Comparison of ENCODE assay signal across 23 cellular contexts in the genomic region with DNA sequence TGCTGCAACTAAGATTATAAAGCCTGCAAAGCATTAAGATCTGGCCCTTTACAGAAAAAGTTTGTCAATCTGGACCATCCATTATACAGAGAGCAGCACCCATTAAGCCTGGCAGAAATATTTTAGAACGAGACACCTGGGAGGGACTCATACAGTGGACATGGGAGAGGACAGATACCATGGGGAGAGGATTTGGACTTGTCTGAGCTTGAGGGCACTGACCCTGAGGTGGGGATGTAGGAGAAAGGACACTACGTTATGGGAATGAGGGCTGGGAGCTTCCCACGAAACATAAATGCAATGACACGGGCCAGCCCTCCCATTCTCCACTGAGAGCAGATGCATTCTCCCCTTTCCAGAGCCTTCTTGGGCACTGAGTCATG. TPM values are rescaled to one million over a fixed set of nuclear protein-coding genes. Genes with fewer than 3 reads are reported as not detected.
DNase-seq lines count a peak whose midpoint lies in the region; ATAC-seq and TF ChIP-seq lines count a peak whose summit lies in the region.
"Had no signal": no experiment of that assay in that cellular context is flagged by ENCODE, and none has a peak within 500 bp of the region (broad histone marks: within the 10 kb centered on the region; RNA-seq: fewer than 3 reads in every experiment).

No MANE protein-coding gene starts in this region.

- peaks cover 13% of the 10 kb centered on the region; the same call in 1 of the 2 replicates for H4K20me1 ChIP-seq in IMR-90 (ENCODE audit: insufficient read depth, low read length)

- ATAC-seq in IMR-90 (ENCODE audit: low read depth) (peak; percentile 52), upper lobe of left lung (ENCODE audit: low FRiP score in 2 of 2) (no peak)
- ATAC-seq: PC-3, SK-N-SH treated with all-trans-retinoic acid at 6 μM for 48 hours had no signal

- no peaks in the 10 kb centered on the region for H3K27me3 Mint-ChIP-seq in activated T-helper 2 cell treated with anti-CD3 and anti-CD28 coated beads, Interferon-gamma antibody, Interleukin-2, Interleukin-4, amounts not matched to agents 10 μg/mL and 5 μg/mL and 100 μg/mL, durations not matched to agents 14 hours and 24 hours and 36 hours (ENCODE audit: low read depth)
- H3K27me3 Mint-ChIP-seq: CD4-positive, alpha-beta memory T cell; IgD-negative memory B cell had no signal

- H3K18ac ChIP-seq in IMR-90 (ENCODE audit: low read depth, low read length): no peak overlapping the region

- no peak overlapping the region for H3K14ac ChIP-seq in IMR-90 (replicated peaks; ENCODE audit: low read depth, low read length)

- H4K5ac ChIP-seq in IMR-90 (ENCODE audit: low read depth, low read length): no peak overlapping the region

- intact Hi-C loops in IMR-90 (cut with micrococcal nuclease): loop anchor here (10.0 kb wide), 1 partner anchor 57 kb away; the partner anchor contains the start of gene ZNF843
- intact Hi-C loops in activated T-helper 2 cell treated with anti-CD3 and anti-CD28 coated beads, Interferon-gamma antibody, Interleukin-2, Interleukin-4, amounts not matched to agents 10 μg/mL and 5 μg/mL and 100 μg/mL, durations not matched to agents 14 hours and 24 hours and 36 hours (cut with micrococcal nuclease): no loop called here

- H3K4me1 Mint-ChIP-seq in activated T-helper 2 cell treated with anti-CD3 and anti-CD28 coated beads, Interferon-gamma antibody, Interleukin-2, Interleukin-4, amounts not matched to agents 10 μg/mL and 5 μg/mL and 100 μg/mL, durations not matched to agents 14 hours and 24 hours and 36 hours (ENCODE audit: low read depth): peaks cover 15% of the 10 kb centered on the region

- no peak overlapping the region for H3K27ac ChIP-seq in IMR-90 (ENCODE audit: insufficient read depth, low read length)
- H3K27ac ChIP-seq in iPS-20b (ENCODE audit: low read length): no peak overlapping the region
- H3K27ac ChIP-seq in upper lobe of left lung: peak overlapping the region in 3 of 4 donors; percentile 14 to 78 (median 44)
- H3K27ac ChIP-seq: KMS-11, SJCRH30 had no signal

- no peak overlapping the region for H4K8ac ChIP-seq in IMR-90 (ENCODE audit: low read depth in 2 of 2, low read length in 2 of 2)

- H3K4me3 ChIP-seq in IMR-90 (ENCODE audit: insufficient read depth, low read depth, low read length): no peak overlapping the region
- peak overlapping the region; percentile 28; the same call in 1 of the 2 replicates for H3K4me3 ChIP-seq in iPS-20b (ENCODE audit: low read length)
- H3K4me3 ChIP-seq in upper lobe of left lung: no peak overlapping the region
- H3K4me3 ChIP-seq: SJCRH30 had no signal

- H3K9ac ChIP-seq in IMR-90 (ENCODE audit: low read depth, low read length): no peak overlapping the region
- no peak overlapping the region for H3K9ac ChIP-seq in iPS-20b (ENCODE audit: low read depth, low read length)
- H3K9ac ChIP-seq: KMS-11 had no signal

- TF ChIP-seq EP300 in upper lobe of left lung (IDR thresholded peaks at IDR 0.05): no peak

- no peak overlapping the region for H2AFZ ChIP-seq in IMR-90 (replicated peaks; ENCODE audit: low read length, poor library complexity)

- H3K56ac ChIP-seq in IMR-90 (ENCODE audit: extremely low read depth, insufficient read depth, low read length): no peak overlapping the region

- H3K4me1 ChIP-seq in IMR-90 (ENCODE audit: control insufficient read depth, insufficient read depth, low read length): peaks cover 7% of the 10 kb centered on the region
- peaks cover 8% of the 10 kb centered on the region; the same call in 1 of the 2 replicates for H3K4me1 ChIP-seq in iPS-20b (ENCODE audit: insufficient read depth, low read length)
- peaks cover 16 to 50% (median 37%) of the 10 kb centered on the region in 4 donors for H3K4me1 ChIP-seq in upper lobe of left lung
- H3K4me1 ChIP-seq: SJCRH30 had no signal

- no peak overlapping the region for H4K91ac ChIP-seq in IMR-90 (ENCODE audit: insufficient read depth, low read depth, low read length)

- no peak overlapping the region for H3K4me3 Mint-ChIP-seq in activated T-helper 2 cell treated with anti-CD3 and anti-CD28 coated beads, Interferon-gamma antibody, Interleukin-2, Interleukin-4, amounts not matched to agents 10 μg/mL and 5 μg/mL and 100 μg/mL, durations not matched to agents 14 hours and 24 hours and 36 hours (ENCODE audit: low read depth)
- H3K4me3 Mint-ChIP-seq: CD4-positive, alpha-beta memory T cell; IgD-negative memory B cell had no signal

- TF ChIP-seq CTCF in IMR-90 (conservative IDR thresholded peaks at IDR 0.05; ENCODE audit: low read depth, low read length) (no peak), upper lobe of left lung (IDR thresholded peaks at IDR 0.05) (no peak)

- in situ Hi-C loops in IMR-90 (cut with MboI; ENCODE audit: low sequenced_read_pairs): loop anchor here (10.0 to 25.0 kb wide), 2 partner anchors 57 to 210 kb away; partner anchors contain the start of gene ZNF843

- peaks cover 35% of the 10 kb centered on the region for H3K36me3 Mint-ChIP-seq in activated T-helper 2 cell treated with anti-CD3 and anti-CD28 coated beads, Interferon-gamma antibody, Interleukin-2, Interleukin-4, amounts not matched to agents 10 μg/mL and 5 μg/mL and 100 μg/mL, durations not matched to agents 14 hours and 24 hours and 36 hours (ENCODE audit: low read depth)

- CTCF ChIA-PET in IMR-90 (lab: Yijun Ruan, JAX): no interaction called here

- no peak overlapping the region for H2BK5ac ChIP-seq in IMR-90 (ENCODE audit: low read depth, low read length, poor library complexity, severe bottlenecking)

- POLR2A ChIA-PET in IMR-90 (lab: Charles Lee; ENCODE audit: unreplicated experiment): no interaction called here

- BruUV-seq in IMR-90 (replicated peaks; lab: Mats Ljungman, UMichigan): no TSS peak

- H3K36me3 ChIP-seq in IMR-90 (ENCODE audit: control insufficient read depth, insufficient read depth, low read length) (peaks cover 48% of the 10 kb centered on the region), iPS-20b (ENCODE audit: insufficient read depth, low read depth, low read length) (peaks cover 27% of the 10 kb centered on the region), upper lobe of left lung (peaks cover 0 to 44% (median 22%) of the 10 kb centered on the region in 4 donors)
- H3K36me3 ChIP-seq: SJCRH30 had no signal

- H2BK120ac ChIP-seq in IMR-90 (ENCODE audit: low read depth, low read length): no peak overlapping the region

- H3K9me1 ChIP-seq in IMR-90 (ENCODE audit: insufficient read depth, low read length): peaks cover 17% of the 10 kb centered on the region

- no peak for DNase-seq in IMR-90
- DNase-seq in upper lobe of left lung: no peak
- no peak for DNase-seq in activated T-helper 2 cell treated with anti-CD3 and anti-CD28 coated beads, Interferon-gamma antibody, Interleukin-2, Interleukin-4, amounts not matched to agents 10 μg/mL and 5 μg/mL and 100 μg/mL, durations not matched to agents 14 hours and 24 hours and 36 hours (ENCODE audit: low spot score)
- DNase-seq in effector CD4-positive, alpha-beta T cell: no peak
- DNase-seq: C1 segment of cervical spinal cord; CD4-positive, alpha-beta memory T cell; COR-L47; MM.1S; NCI-H1417; NCI-H1694; NCI-H2029 treated with DMSO at 0.1 percent for 48 hours; NCI-H446 treated with DMSO at 0.1 percent for 48 hours; NCI-H526; NCI-H82; NK-92 treated with Interleukin-12 subunit alpha and Interleukin-12 subunit beta, amount 100 ng/mL, for 24 hours; PC-3; SJCRH30 had no signal

- H3K27ac Mint-ChIP-seq in activated T-helper 2 cell treated with anti-CD3 and anti-CD28 coated beads, Interferon-gamma antibody, Interleukin-2, Interleukin-4, amounts not matched to agents 10 μg/mL and 5 μg/mL and 100 μg/mL, durations not matched to agents 14 hours and 24 hours and 36 hours: no peak overlapping the region
- H3K27ac Mint-ChIP-seq: IgD-negative memory B cell had no signal

- H2BK15ac ChIP-seq in IMR-90 (ENCODE audit: low read depth, low read length): no peak overlapping the region

- H2AK9ac ChIP-seq in IMR-90 (replicated peaks; ENCODE audit: low read depth, low read length, poor library complexity): no peak overlapping the region

- H2AK5ac ChIP-seq in IMR-90 (ENCODE audit: low read depth, low read length): no peak overlapping the region

- H2BK20ac ChIP-seq in IMR-90 (ENCODE audit: low read depth, low read length): no peak overlapping the region

- H3K23ac ChIP-seq in IMR-90 (ENCODE audit: low read depth, low read length): no peak overlapping the region

- no peak overlapping the region for H3K4me2 ChIP-seq in IMR-90 (ENCODE audit: low read depth, low read length)
- H3K4me2 ChIP-seq: KMS-11 had no signal

- H3K9me3 ChIP-seq in IMR-90 (ENCODE audit: control insufficient read depth, insufficient read depth, low read length): no peaks in the 10 kb centered on the region
- H3K9me3 ChIP-seq in iPS-20b (ENCODE audit: insufficient read depth, low read depth, low read length): no peaks in the 10 kb centered on the region
- H3K9me3 ChIP-seq in upper lobe of left lung: no peaks in the 10 kb centered on the region
- H3K9me3 ChIP-seq: SJCRH30 had no signal

- H3K27me3 ChIP-seq in IMR-90 (ENCODE audit: control insufficient read depth, insufficient read depth, low read length) (no peaks in the 10 kb centered on the region), iPS-20b (ENCODE audit: insufficient read depth, low read length) (no peaks in the 10 kb centered on the region), upper lobe of left lung (no peaks in the 10 kb centered on the region)
- H3K27me3 ChIP-seq: SJCRH30 had no signal

- no CpG with 5 or more reads among the region's 4 CpGs for WGBS in IMR-90 (ENCODE audit: extremely low coverage in 2 of 2, insufficient read length in 1 of 2), 2 experiments
- 85 to 87% methylated on average over 4 of the region's 4 CpGs for WGBS in upper lobe of left lung, 2 donors

- no peak for TF ChIP-seq RAD21 in IMR-90 (IDR thresholded peaks at IDR 0.05; ENCODE audit: low read length)

- dilution Hi-C loops in IMR-90 (cut with HindIII; ENCODE audit: low sequenced_read_pairs, unreplicated experiment): no loop called here

- H3K9me3 Mint-ChIP-seq in activated T-helper 2 cell treated with anti-CD3 and anti-CD28 coated beads, Interferon-gamma antibody, Interleukin-2, Interleukin-4, amounts not matched to agents 10 μg/mL and 5 μg/mL and 100 μg/mL, durations not matched to agents 14 hours and 24 hours and 36 hours: no peaks in the 10 kb centered on the region
- H3K9me3 Mint-ChIP-seq: CD4-positive, alpha-beta memory T cell; IgD-negative memory B cell had no signal

- no peak overlapping the region for H3K4ac ChIP-seq in IMR-90 (ENCODE audit: low read depth, low read length)

- peaks cover 25 to 72% of the 10 kb centered on the region in 2 experiments for H3K79me1 ChIP-seq in IMR-90 (ENCODE audit: low read depth in 1 of 2, low read length in 2 of 2)

- TF ChIP-seq POLR2A in IMR-90 (IDR thresholded peaks at IDR 0.05; ENCODE audit: low read depth, low read length) (no peak), upper lobe of left lung (IDR thresholded peaks at IDR 0.05) (no peak)

RNA-seq across cellular contexts. Expression of gene RUSF1, which starts 6.2 kb away (rescaled TPM):
- 22.2 and 22.9 TPM in 2 replicates for total RNA-seq in IMR-90 (2012; rRNA removed)
- polyA plus RNA-seq in IMR-90 (2012; rRNA removed): 63.6 and 65.0 TPM in 2 replicates
- polyA plus RNA-seq in IMR-90 (2012; cell fraction: cytosol; rRNA removed): 26.5 and 46.5 TPM in 2 replicates
- polyA plus RNA-seq in IMR-90 (2012; cell fraction: nucleus; rRNA removed; ENCODE audit: low replicate concordance): 212 and 436 TPM in 2 replicates
- total RNA-seq in upper lobe of left lung: 100 to 1,000 TPM in 1 of 6 donors, 10 to 100 TPM in 5; 46.8 to 132 (median 80.6) TPM
- total RNA-seq in activated T-helper 2 cell treated with anti-CD3 and anti-CD28 coated beads, Interferon-gamma antibody, Interleukin-2, Interleukin-4, amounts not matched to agents 10 μg/mL and 5 μg/mL and 100 μg/mL, durations not matched to agents 14 hours and 24 hours and 36 hours: 41.2 and 43.8 TPM in 2 replicates

RNA-seq across cellular contexts. Expression of gene SLC5A2, which starts 19.0 kb away (rescaled TPM):
- under 0.01 TPM in 1 of 2 replicates, not detected in the other for total RNA-seq in IMR-90 (2012; rRNA removed)
- polyA plus RNA-seq in IMR-90 (2012; rRNA removed): 0.10 TPM in 1 of 2 replicates, not detected in the other
- 0.03 and 0.04 TPM in 2 replicates for polyA plus RNA-seq in IMR-90 (2012; cell fraction: cytosol; rRNA removed)
- polyA plus RNA-seq in IMR-90 (2012; cell fraction: nucleus; rRNA removed; ENCODE audit: low replicate concordance): 0.17 and 0.38 TPM in 2 replicates
- total RNA-seq in upper lobe of left lung: 1 to 10 TPM in 4 of 6 donors, under 1 TPM in 2; 0.84 to 3.3 (median 1.2) TPM
- total RNA-seq in activated T-helper 2 cell treated with anti-CD3 and anti-CD28 coated beads, Interferon-gamma antibody, Interleukin-2, Interleukin-4, amounts not matched to agents 10 μg/mL and 5 μg/mL and 100 μg/mL, durations not matched to agents 14 hours and 24 hours and 36 hours: not detected in 2 replicates
- total RNA-seq: A673, HT1080 had no signal

RNA-seq across cellular contexts. Expression of gene AHSP, which starts 25.7 kb away (rescaled TPM):
- total RNA-seq in IMR-90 (2012; rRNA removed) (not detected in 2 replicates), upper lobe of left lung (not detected)
- polyA plus RNA-seq in IMR-90 (2012; rRNA removed): not detected in 2 replicates
- polyA plus RNA-seq in IMR-90 (2012; cell fraction: cytosol; rRNA removed): not detected in 2 replicates
- polyA plus RNA-seq in IMR-90 (2012; cell fraction: nucleus; rRNA removed; ENCODE audit: low replicate concordance): not detected in 2 replicates
- total RNA-seq in activated T-helper 2 cell treated with anti-CD3 and anti-CD28 coated beads, Interferon-gamma antibody, Interleukin-2, Interleukin-4, amounts not matched to agents 10 μg/mL and 5 μg/mL and 100 μg/mL, durations not matched to agents 14 hours and 24 hours and 36 hours: not detected in 2 replicates
- total RNA-seq: A673; CD4-positive, alpha-beta memory T cell; HT1080; PC-3; SJCRH30 had no signal
- polyA plus RNA-seq: CD4-positive, alpha-beta memory T cell; IgD-negative memory B cell had no signal

RNA-seq across cellular contexts. Expression of gene TGFB1I1, which starts 30.0 kb away (rescaled TPM):
- total RNA-seq in IMR-90 (2012; rRNA removed): 24.9 and 30.0 TPM in 2 replicates
- polyA plus RNA-seq in IMR-90 (2012; rRNA removed): 118 and 128 TPM in 2 replicates
- 115 and 151 TPM in 2 replicates for polyA plus RNA-seq in IMR-90 (2012; cell fraction: cytosol; rRNA removed)
- 210 and 556 TPM in 2 replicates for polyA plus RNA-seq in IMR-90 (2012; cell fraction: nucleus; rRNA removed; ENCODE audit: low replicate concordance)
- 10 to 100 TPM; 21.0 to 62.8 (median 27.8) TPM for total RNA-seq in upper lobe of left lung
- 1.2 and 1.7 TPM in 2 replicates for total RNA-seq in activated T-helper 2 cell treated with anti-CD3 and anti-CD28 coated beads, Interferon-gamma antibody, Interleukin-2, Interleukin-4, amounts not matched to agents 10 μg/mL and 5 μg/mL and 100 μg/mL, durations not matched to agents 14 hours and 24 hours and 36 hours

RNA-seq across cellular contexts. Expression of gene ARMC5, which starts 42.7 kb away (rescaled TPM):
- 2.3 and 3.1 TPM in 2 replicates for total RNA-seq in IMR-90 (2012; rRNA removed)
- 7.5 and 10.2 TPM in 2 replicates for polyA plus RNA-seq in IMR-90 (2012; rRNA removed)
- polyA plus RNA-seq in IMR-90 (2012; cell fraction: cytosol; rRNA removed): 9.2 and 11.1 TPM in 2 replicates
- 37.2 and 59.8 TPM in 2 replicates for polyA plus RNA-seq in IMR-90 (2012; cell fraction: nucleus; rRNA removed; ENCODE audit: low replicate concordance)
- 10 to 100 TPM in 5 of 6 donors, 1 to 10 TPM in 1; 6.6 to 18.9 (median 16.2) TPM for total RNA-seq in upper lobe of left lung
- total RNA-seq in activated T-helper 2 cell treated with anti-CD3 and anti-CD28 coated beads, Interferon-gamma antibody, Interleukin-2, Interleukin-4, amounts not matched to agents 10 μg/mL and 5 μg/mL and 100 μg/mL, durations not matched to agents 14 hours and 24 hours and 36 hours: 10.5 and 10.6 TPM in 2 replicates

Comparison
In these comparisons a context has a peak if more than half of its experiments do, and no peak if none do; other contexts are left out.
1. H3K27ac ChIP-seq: peak in upper lobe of left lung (3 of 4); none in IMR-90 (single experiment) and iPS-20b (single experiment).